ENCODE assay signal across 1 cellular context in genomic region chr4:105145913-105146285, GRCh38.
A peak's percentile ranks its signal among the peaks of the same experiment; 100 is the strongest.
TF ChIP-seq lines count a peak whose summit lies in the region.

No MANE protein-coding gene starts in this region.

TF ChIP-seq in GM12878, 131 proteins besides CTCF, POLR2A, EP300 and RAD21 (continued from another document):
- TF ChIP-seq RELB (IDR thresholded peaks at IDR 0.05; ENCODE audit: low read depth) (peak; percentile 21; the same call in 1 of the 2 replicates), USF1 (IDR thresholded peaks at IDR 0.05; ENCODE audit: borderline replicate concordance, extremely low read length, insufficient read depth, low read depth, low read length) (peak; percentile 36), IKZF2 (IDR thresholded peaks at IDR 0.05) (peak in 1 of 2 experiments; percentile 29; a peak in 1 of 4 replicates)
